28 cellular contexts compared by ENCODE assay signal in the genomic region with DNA sequence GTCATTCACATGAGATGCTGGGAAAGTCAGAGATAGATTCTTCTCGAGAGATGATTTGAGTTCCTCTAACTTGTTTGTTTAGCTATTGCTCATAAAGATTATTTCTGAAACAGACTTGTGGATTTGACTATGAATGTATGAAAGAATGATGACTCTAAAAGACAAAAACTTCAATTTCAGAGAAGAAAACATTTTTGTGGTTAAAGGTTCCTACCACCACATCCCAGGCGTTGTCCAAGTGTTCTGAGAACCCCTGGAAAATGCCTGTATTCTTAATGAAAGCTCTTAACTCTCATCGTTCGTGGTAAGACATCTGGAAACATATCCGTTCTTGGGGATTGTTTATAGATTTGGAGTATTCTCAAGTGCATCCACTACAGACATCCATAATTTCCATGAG.
DNase-seq lines count a peak whose midpoint lies in the region; ATAC-seq and TF ChIP-seq lines count a peak whose summit lies in the region.
"Had no signal": no experiment of that assay in that cellular context is flagged by ENCODE, and none has a peak within 500 bp of the region (broad histone marks: within the 10 kb centered on the region; RNA-seq: fewer than 3 reads in every experiment).

No MANE protein-coding gene starts in this region.

- intact Hi-C loops in MCF 10A (cut with micrococcal nuclease): no loop called here
- intact Hi-C loops in breast epithelium (cut with DNase I; ENCODE audit: low total_unique reads): no loop called here

- CTCF ChIA-PET in MCF 10A (lab: Yijun Ruan, JAX): no interaction called here

- peaks cover 19% of the 10 kb centered on the region for H3K27me3 Mint-ChIP-seq in MCF 10A (ENCODE audit: insufficient read depth, unreplicated experiment)
- H3K27me3 Mint-ChIP-seq: activated CD4-positive, alpha-beta T cell treated with anti-CD3 and anti-CD28 coated beads, Interleukin-2, amount 10 ng/mL, durations not matched to agents 24 days and 14 days; B cell; stimulated activated naive CD8-positive, alpha-beta T cell treated with anti-CD3 and anti-CD28 coated beads, Interleukin-15, amount 100 ng/mL, for 72 hours had no signal

- no peak for TF ChIP-seq POLR2A in breast epithelium (IDR thresholded peaks at IDR 0.05)

- ATAC-seq in RWPE2 (ENCODE audit: low read depth): peak; percentile 41; the same call in 1 of the 3 replicates
- ATAC-seq: activated T-cell treated with anti-CD3 and anti-CD28 coated beads, Interleukin-2, amount 50 U/mL, for 4 hours; heart left ventricle; stimulated activated naive CD8-positive, alpha-beta T cell treated with anti-CD3 and anti-CD28 coated beads, Interleukin-15, amount 100 ng/mL, for 72 hours had no signal

- H3K36me3 ChIP-seq in breast epithelium: no peaks in the 10 kb centered on the region
- H3K36me3 ChIP-seq in RWPE2 (ENCODE audit: low read depth): no peaks in the 10 kb centered on the region
- H3K36me3 ChIP-seq: heart left ventricle, prostate gland, sigmoid colon, transverse colon had no signal

- H3K4me1 Mint-ChIP-seq in MCF 10A (ENCODE audit: insufficient read depth, unreplicated experiment): no peaks in the 10 kb centered on the region
- H3K4me1 Mint-ChIP-seq: activated CD4-positive, alpha-beta T cell treated with anti-CD3 and anti-CD28 coated beads, Interleukin-2, amount 10 ng/mL, durations not matched to agents 24 days and 14 days; B cell; stimulated activated naive CD8-positive, alpha-beta T cell treated with anti-CD3 and anti-CD28 coated beads, Interleukin-15, amount 100 ng/mL, for 72 hours had no signal

- H3K4me1 ChIP-seq in breast epithelium (no peaks in the 10 kb centered on the region), RWPE2 (ENCODE audit: insufficient read depth, poor library complexity, severe bottlenecking) (no peaks in the 10 kb centered on the region)
- H3K4me1 ChIP-seq: heart left ventricle, prostate gland, sigmoid colon, transverse colon had no signal

- H3K36me3 Mint-ChIP-seq in MCF 10A (ENCODE audit: insufficient read depth, unreplicated experiment): no peaks in the 10 kb centered on the region

- no peak overlapping the region for H3K27ac Mint-ChIP-seq in MCF 10A (ENCODE audit: low read depth, unreplicated experiment)
- H3K27ac Mint-ChIP-seq: activated CD4-positive, alpha-beta T cell treated with anti-CD3 and anti-CD28 coated beads, Interleukin-2, amount 10 ng/mL, durations not matched to agents 24 days and 14 days; B cell; stimulated activated naive CD8-positive, alpha-beta T cell treated with anti-CD3 and anti-CD28 coated beads, Interleukin-15, amount 100 ng/mL, for 72 hours; T-helper 2 cell treated with Interferon-gamma antibody and Interleukin-4, amounts not matched to agents 5 μg/mL and 100 μg/mL, for 36 hours had no signal

- no peaks in the 10 kb centered on the region for H3K9me3 ChIP-seq in breast epithelium
- H3K9me3 ChIP-seq in RWPE2 (ENCODE audit: severe bottlenecking): no peaks in the 10 kb centered on the region
- H3K9me3 ChIP-seq: heart left ventricle, prostate gland, sigmoid colon, transverse colon had no signal

- POLR2A ChIA-PET in MCF 10A (lab: Yijun Ruan, JAX): no interaction called here

- H3K27ac ChIP-seq in breast epithelium: no peak overlapping the region
- H3K27ac ChIP-seq in RWPE2 (ENCODE audit: poor library complexity, severe bottlenecking): no peak overlapping the region
- H3K27ac ChIP-seq: heart left ventricle, prostate gland, sigmoid colon, transverse colon, VCaP had no signal

- TF ChIP-seq CTCF in MCF 10A (IDR thresholded peaks at IDR 0.05; ENCODE audit: unreplicated experiment) (no peak), breast epithelium (IDR thresholded peaks at IDR 0.05) (no peak), RWPE2 (IDR thresholded peaks at IDR 0.05; ENCODE audit: poor library complexity, severe bottlenecking) (no peak), fibroblast of pulmonary artery (IDR thresholded peaks at IDR 0.05; ENCODE audit: low read length, missing control alignments) (no peak)

- H3K27me3 ChIP-seq in breast epithelium (no peaks in the 10 kb centered on the region), RWPE2 (ENCODE audit: insufficient read depth, poor library complexity, severe bottlenecking) (no peaks in the 10 kb centered on the region)
- H3K27me3 ChIP-seq: heart left ventricle, sigmoid colon, transverse colon had no signal

- no peaks in the 10 kb centered on the region for H3K9me3 Mint-ChIP-seq in MCF 10A (ENCODE audit: unreplicated experiment)
- H3K9me3 Mint-ChIP-seq: activated CD4-positive, alpha-beta T cell treated with anti-CD3 and anti-CD28 coated beads, Interleukin-2, amount 10 ng/mL, durations not matched to agents 24 days and 14 days; activated T-cell treated with anti-CD3 and anti-CD28 coated beads, Interleukin-2, amount 50 U/mL, for 4 hours; stimulated activated naive CD8-positive, alpha-beta T cell treated with anti-CD3 and anti-CD28 coated beads, Interleukin-15, amount 100 ng/mL, for 72 hours; T-helper 2 cell treated with Interferon-gamma antibody and Interleukin-4, amounts not matched to agents 5 μg/mL and 100 μg/mL, for 36 hours had no signal

- H3K4me3 ChIP-seq in breast epithelium (no peak overlapping the region), RWPE2 (ENCODE audit: severe bottlenecking) (no peak overlapping the region), fibroblast of pulmonary artery (replicated peaks; ENCODE audit: low read depth, low read length) (no peak overlapping the region)
- H3K4me3 ChIP-seq: heart left ventricle, prostate gland, sigmoid colon, transverse colon had no signal

- peak; percentile 1 for DNase-seq in MCF 10A (ENCODE audit: unreplicated experiment)
- DNase-seq in breast epithelium (ENCODE audit: low spot score in 2 of 2): no peak
- DNase-seq in RWPE2 (ENCODE audit: low spot score): no peak
- peak; percentile 21 for DNase-seq in fibroblast of pulmonary artery (ENCODE audit: low read depth)
- DNase-seq in activated CD4-positive, CD25-positive, alpha-beta regulatory T cell treated with anti-CD3 and anti-CD28 coated beads, Interleukin-2, amount 50 U/mL, for 72 hours: no peak
- no peak for DNase-seq in SIG-M5 treated with dmso at 0.1 percent for 504 hours (lab: John Stamatoyannopoulos, UW; ENCODE audit: unreplicated experiment)
- no peak for DNase-seq in RKO (ENCODE audit: low spot score)
- no peak for DNase-seq in anterior cingulate cortex (lab: John Stamatoyannopoulos, UW)
- DNase-seq: 8988T; activated CD4-positive, alpha-beta T cell treated with anti-CD3 and anti-CD28 coated beads, Interleukin-2, amount 10 ng/mL, durations not matched to agents 24 days and 14 days; activated naive CD4-positive, alpha-beta T cell; activated T-cell treated with anti-CD3 and anti-CD28 coated beads, Interleukin-2, amount 50 U/mL, for 4 hours; amniotic stem cell; central memory CD4-positive, alpha-beta T cell; DMS79; heart left ventricle; Karpas-422; NCI-H1048; NCI-H187; NCI-H345; NCI-H748 treated with DMSO at 0.1 percent for 48 hours; sigmoid colon; stimulated activated naive CD8-positive, alpha-beta T cell treated with anti-CD3 and anti-CD28 coated beads, Interleukin-15, amount 100 ng/mL, for 72 hours; transverse colon had no signal

- no peak overlapping the region for H3K4me3 Mint-ChIP-seq in MCF 10A (ENCODE audit: unreplicated experiment)
- H3K4me3 Mint-ChIP-seq: activated CD4-positive, alpha-beta T cell treated with anti-CD3 and anti-CD28 coated beads, Interleukin-2, amount 10 ng/mL, durations not matched to agents 24 days and 14 days; activated T-cell treated with anti-CD3 and anti-CD28 coated beads, Interleukin-2, amount 50 U/mL, for 4 hours; B cell; stimulated activated naive CD8-positive, alpha-beta T cell treated with anti-CD3 and anti-CD28 coated beads, Interleukin-15, amount 100 ng/mL, for 72 hours; T-helper 2 cell treated with Interferon-gamma antibody and Interleukin-4, amounts not matched to agents 5 μg/mL and 100 μg/mL, for 36 hours had no signal

- no TSS peak for BruUV-seq in MCF 10A (replicated peaks; lab: Mats Ljungman, UMichigan)

Comparison
In these comparisons a context has a peak if more than half of its experiments do, and no peak if none do; other contexts are left out.
1. DNase-seq: peak in MCF 10A (single experiment) and fibroblast of pulmonary artery (single experiment); none in breast epithelium (0 of 2), RWPE2 (single experiment), activated CD4-positive, CD25-positive, alpha-beta regulatory T cell treated with anti-CD3 and anti-CD28 coated beads, Interleukin-2, amount 50 U/mL, for 72 hours (single experiment), SIG-M5 treated with dmso at 0.1 percent for 504 hours (single experiment), RKO (single experiment) and anterior cingulate cortex (0 of 58).